20 cellular contexts compared by ENCODE assay signal in genomic region chr1:47534417-47534816, GRCh38.
DNase-seq lines count a peak whose midpoint lies in the region; ATAC-seq, FAIRE-seq and TF ChIP-seq lines count a peak whose summit lies in the region.
"Had no signal": no experiment of that assay in that cellular context is flagged by ENCODE, and none has a peak within 500 bp of the region (broad histone marks: within the 10 kb centered on the region; RNA-seq: fewer than 3 reads in every experiment).

No MANE protein-coding gene starts in this region.

- CTCF ChIA-PET in MCF 10A (lab: Yijun Ruan, JAX) = interaction anchor here (0.6 to 2.6 kb wide), 5 partner anchors 8 to 176 kb away, joined by 3 to 7 read pairs (median 3); no protein-coding TSS in a partner anchor

- no peaks in the 10 kb centered on the region for H3K9me3 Mint-ChIP-seq in MCF 10A (ENCODE audit: unreplicated experiment)
- H3K9me3 Mint-ChIP-seq in brain = peaks cover 0 to 13% (median 4%) of the 10 kb centered on the region in 5 experiments
- H3K9me3 Mint-ChIP-seq in type B pancreatic cell = no peaks in the 10 kb centered on the region

- no TSS peak for BruUV-seq in MCF 10A (replicated peaks; lab: Mats Ljungman, UMichigan)

- H3K4me3 Mint-ChIP-seq in MCF 10A (ENCODE audit: unreplicated experiment) (no peak overlapping the region), brain (peak overlapping the region; percentile 73 to 92 (median 84)), type B pancreatic cell (peak overlapping the region; percentile 75)
- H3K4me3 Mint-ChIP-seq: activated CD4-positive, alpha-beta T cell treated with anti-CD3 and anti-CD28 coated beads for 36 hours had no signal

- DNase-seq in MCF 10A (ENCODE audit: unreplicated experiment) (no peak), breast epithelium (ENCODE audit: low spot score in 2 of 2) (no peak), islet precursor cell (peak; percentile 73), type B pancreatic cell (ENCODE audit: extremely low spot score, unreplicated experiment) (no peak), GM19239 (ENCODE audit: insufficient read length, low spot score) (no peak), AML-193 (lab: John Stamatoyannopoulos, UW) (no peak)
- DNase-seq: activated CD4-positive, alpha-beta T cell treated with anti-CD3 and anti-CD28 coated beads for 36 hours; DMS153; GOT3; NCI-H226; PC-3; stimulated activated CD4-positive, alpha-beta T cell treated with anti-CD3 and anti-CD28 coated beads, Interleukin-15, amount 100 ng/mL, for 24 hours; T-cell; trophoblast cell had no signal

- H3K27ac ChIP-seq in breast epithelium = no peak overlapping the region
- H3K27ac ChIP-seq: HL-60, parathyroid adenoma had no signal

- peaks cover 0 to 5% of the 10 kb centered on the region in 2 donors for H3K9me3 ChIP-seq in breast epithelium

- H3K27ac Mint-ChIP-seq in MCF 10A (ENCODE audit: low read depth, unreplicated experiment) = peak overlapping the region; percentile 5
- peak overlapping the region in 4 of 5 experiments; percentile 16 to 72 (median 52) for H3K27ac Mint-ChIP-seq in brain
- no peak overlapping the region for H3K27ac Mint-ChIP-seq in type B pancreatic cell
- H3K27ac Mint-ChIP-seq: activated CD4-positive, alpha-beta T cell treated with anti-CD3 and anti-CD28 coated beads for 36 hours; T-cell had no signal

- H3K36me3 ChIP-seq in breast epithelium = no peaks in the 10 kb centered on the region
- H3K36me3 ChIP-seq: heart left ventricle, MG63 had no signal

- POLR2A ChIA-PET in MCF 10A (lab: Yijun Ruan, JAX) = no interaction called here

- intact Hi-C loops in MCF 10A (cut with micrococcal nuclease) = no loop called here
- intact Hi-C loops in breast epithelium (cut with DNase I; ENCODE audit: low total_unique reads) = no loop called here

- H3K36me3 Mint-ChIP-seq in MCF 10A (ENCODE audit: insufficient read depth, unreplicated experiment) (no peaks in the 10 kb centered on the region), brain (no peaks in the 10 kb centered on the region), type B pancreatic cell (no peaks in the 10 kb centered on the region)
- H3K36me3 Mint-ChIP-seq: T-cell had no signal

- no peak overlapping the region for H3K4me3 ChIP-seq in breast epithelium
- H3K4me3 ChIP-seq: MG63 had no signal

- no peak for TF ChIP-seq POLR2A in breast epithelium (IDR thresholded peaks at IDR 0.05)

- FAIRE-seq in GM19239 (lab: Jason Lieb, UNC) = no peak

- ATAC-seq in HG02623 (IDR thresholded peaks at IDR 0.05; ENCODE audit: unreplicated experiment) = no peak
- ATAC-seq: activated CD4-positive, alpha-beta T cell treated with anti-CD3 and anti-CD28 coated beads for 36 hours; PC-3 had no signal

- H3K4me1 ChIP-seq in breast epithelium = no peaks in the 10 kb centered on the region
- H3K4me1 ChIP-seq: parathyroid adenoma had no signal

- H3K4me1 Mint-ChIP-seq in MCF 10A (ENCODE audit: insufficient read depth, unreplicated experiment) (peaks cover 6% of the 10 kb centered on the region), brain (peaks cover 32% of the 10 kb centered on the region), type B pancreatic cell (ENCODE audit: unreplicated experiment) (peaks cover 27% of the 10 kb centered on the region)

- H3K27me3 Mint-ChIP-seq in MCF 10A (ENCODE audit: insufficient read depth, unreplicated experiment) = no peaks in the 10 kb centered on the region
- peaks cover 29% of the 10 kb centered on the region for H3K27me3 Mint-ChIP-seq in brain
- H3K27me3 Mint-ChIP-seq in type B pancreatic cell = peaks cover 41% of the 10 kb centered on the region

- TF ChIP-seq CTCF in MCF 10A (IDR thresholded peaks at IDR 0.05; ENCODE audit: unreplicated experiment) (no peak), breast epithelium (IDR thresholded peaks at IDR 0.05) (no peak), brain (conservative IDR thresholded peaks at IDR 0.05) (no peak), type B pancreatic cell (conservative IDR thresholded peaks at IDR 0.05) (no peak)

- no peaks in the 10 kb centered on the region for H3K27me3 ChIP-seq in breast epithelium
- H3K27me3 ChIP-seq: MG63 had no signal
